Comparison of ENCODE assay signal across 16 cellular contexts in the genomic region with DNA sequence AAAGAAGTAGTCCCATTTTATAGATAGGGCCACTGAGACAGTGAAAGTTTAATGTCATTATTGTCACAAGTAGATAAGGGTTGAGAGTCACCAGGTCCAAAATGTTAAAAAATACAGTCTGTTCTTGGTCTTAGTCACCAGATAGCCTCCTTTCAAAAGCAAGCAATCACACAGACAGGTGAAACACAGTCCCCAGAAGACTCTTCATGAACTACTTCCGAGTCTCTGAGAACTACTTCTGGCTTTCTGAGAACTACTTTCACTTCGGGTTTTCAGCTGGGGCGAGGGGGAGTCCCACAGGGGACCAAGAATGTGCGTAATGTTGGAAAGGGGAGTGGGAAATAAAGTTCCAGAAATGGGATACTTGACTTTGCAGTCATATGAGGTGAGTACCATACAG.
DNase-seq lines count a peak whose midpoint lies in the region; ATAC-seq and TF ChIP-seq lines count a peak whose summit lies in the region.
"Had no signal": no experiment of that assay in that cellular context is flagged by ENCODE, and none has a peak within 500 bp of the region (broad histone marks: within the 10 kb centered on the region; RNA-seq: fewer than 3 reads in every experiment).

No MANE protein-coding gene starts in this region.

- H3K4me3 Mint-ChIP-seq in T-cell, result peak overlapping the region; percentile 61 to 87 (median 69)

- H3K9me3 Mint-ChIP-seq in T-cell, result peaks cover 5 to 13% (median 11%) of the 10 kb centered on the region in 3 donors

- 53% methylated on average over 4 of the region's 4 CpGs for WGBS in suprapubic skin

- peak overlapping the region; percentile 62 to 78 for H3K27ac Mint-ChIP-seq in T-cell

- DNase-seq in GM10248 (ENCODE audit: extremely low spot score), result peak; percentile 48
- DNase-seq in T-cell, result no peak
- DNase-seq in dorsolateral prefrontal cortex, result no peak
- no peak for DNase-seq in suprapubic skin (ENCODE audit: low spot score in 2 of 2)
- no peak for DNase-seq in KG1 (lab: John Stamatoyannopoulos, UW)
- no peak for DNase-seq in NCI-H2227 (lab: John Stamatoyannopoulos, UW; ENCODE audit: unreplicated experiment)
- DNase-seq: activated T-cell treated with anti-CD3 and anti-CD28 coated beads, Interleukin-2, amount 50 U/mL, for 1 hour; central memory CD4-positive, alpha-beta T cell; COR-L47; foreskin fibroblast; left lung; NCI-H748 treated with DMSO at 0.1 percent for 48 hours; ovary had no signal

- POLR2A ChIA-PET in GM10248 (lab: Yijun Ruan, JAX), result no interaction called here
- POLR2A ChIA-PET in T-cell (lab: Charles Lee), result interaction anchor here in 1 of 2 donors (0.6 kb wide), 1 partner anchor 78 kb away, joined by 3 read pairs; no protein-coding TSS in a partner anchor

- H3K27me3 ChIP-seq in dorsolateral prefrontal cortex (peaks cover 0 to 9% (median 0%) of the 10 kb centered on the region in 45 donors), suprapubic skin (no peaks in the 10 kb centered on the region)
- H3K27me3 ChIP-seq: left lung, ovary, tibial nerve had no signal

- TF ChIP-seq CTCF in GM10248 (IDR thresholded peaks at IDR 0.05; ENCODE audit: control extremely low read depth, extremely low read depth, low read depth, missing control alignments) (no peak), dorsolateral prefrontal cortex (IDR thresholded peaks at IDR 0.05 in 54 of 56, conservative IDR thresholded peaks at IDR 0.05 in 2 of 56; ENCODE audit: low read depth in 1 of 56, partially characterized antibody in 56 of 56) (no peak), suprapubic skin (IDR thresholded peaks at IDR 0.05) (no peak)

- no peak for TF ChIP-seq POLR2A in suprapubic skin (IDR thresholded peaks at IDR 0.05)

- no peaks in the 10 kb centered on the region for H3K36me3 ChIP-seq in suprapubic skin
- H3K36me3 ChIP-seq: left lung, ovary, tibial nerve had no signal

- no peak overlapping the region for H3K27ac ChIP-seq in dorsolateral prefrontal cortex
- no peak overlapping the region for H3K27ac ChIP-seq in suprapubic skin
- H3K27ac ChIP-seq: left lung, ovary, tibial nerve had no signal

- peak; percentile 84 for ATAC-seq in GM19035 (IDR thresholded peaks at IDR 0.05; ENCODE audit: unreplicated experiment)
- peak; percentile 99 for ATAC-seq in HG02938 (IDR thresholded peaks at IDR 0.05; ENCODE audit: unreplicated experiment)
- peak in 2 of 4 experiments; percentile 41 to 50 for ATAC-seq in T-cell (replicated peaks in 1 of 4)
- ATAC-seq: left lung had no signal

- TF ChIP-seq EP300 in suprapubic skin (IDR thresholded peaks at IDR 0.05), result no peak

- CTCF ChIA-PET in GM10248 (lab: Yijun Ruan, JAX) (no interaction called here), T-cell (lab: Charles Lee) (no interaction called here)

- H3K36me3 Mint-ChIP-seq in T-cell, result peaks cover 11% of the 10 kb centered on the region

- no peaks in the 10 kb centered on the region for H3K4me1 ChIP-seq in suprapubic skin
- H3K4me1 ChIP-seq: left lung, tibial nerve had no signal

- no peak overlapping the region for H3K4me3 ChIP-seq in dorsolateral prefrontal cortex
- H3K4me3 ChIP-seq in suprapubic skin, result no peak overlapping the region
- H3K4me3 ChIP-seq: left lung, ovary, tibial nerve had no signal

- intact Hi-C loops in dorsolateral prefrontal cortex (cut with DNase I), result no loop called here

- H3K9me3 ChIP-seq in suprapubic skin, result peaks cover 2% of the 10 kb centered on the region
- H3K9me3 ChIP-seq: ovary had no signal

- H3K4me1 Mint-ChIP-seq in T-cell, result peaks cover 5 to 12% (median 11%) of the 10 kb centered on the region in 3 donors

- H3K27me3 Mint-ChIP-seq in T-cell, result peaks cover 0 to 2% of the 10 kb centered on the region in 2 donors
